In the genomic region with DNA sequence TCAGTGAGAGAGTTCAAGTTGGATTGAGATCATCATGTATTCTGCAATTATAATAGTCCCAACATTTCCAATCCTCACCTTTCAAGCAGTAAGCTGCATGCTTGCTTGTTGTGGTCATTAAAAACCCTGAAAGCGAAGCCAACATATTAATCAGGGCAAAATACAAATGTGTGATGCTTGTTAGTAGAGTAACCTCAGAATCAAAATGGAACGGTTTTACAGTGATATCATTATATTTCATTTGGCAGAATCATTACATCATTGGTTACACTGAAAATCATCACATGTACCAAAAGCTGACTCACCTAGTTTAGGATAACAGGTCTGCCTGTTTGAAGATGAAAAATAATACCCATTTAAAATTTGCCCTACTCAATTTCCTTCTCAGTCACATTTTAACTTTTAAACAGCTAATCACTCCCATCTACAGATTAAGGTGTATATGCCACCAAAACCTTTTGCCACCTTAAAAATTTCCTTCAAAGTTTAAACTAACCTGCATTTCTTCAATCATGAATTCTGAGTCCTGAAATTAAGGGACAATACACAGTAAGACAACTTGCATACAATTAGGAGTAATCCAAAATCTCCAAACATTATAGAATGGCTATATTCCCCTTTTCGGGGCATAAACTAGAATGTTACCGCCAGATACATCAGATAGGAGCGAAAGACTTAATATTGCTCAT, we compare ENCODE assay signal across 9 cellular contexts. TPM values are rescaled to one million over a fixed set of nuclear protein-coding genes. Genes with fewer than 3 reads are reported as not detected.
DNase-seq lines count a peak whose midpoint lies in the region; ATAC-seq and TF ChIP-seq lines count a peak whose summit lies in the region.
"Had no signal": no experiment of that assay in that cellular context is flagged by ENCODE, and none has a peak within 500 bp of the region (broad histone marks: within the 10 kb centered on the region; RNA-seq: fewer than 3 reads in every experiment).

No MANE protein-coding gene starts in this region.

- H3K4me1 Mint-ChIP-seq in activated CD4-positive, alpha-beta memory T cell treated with anti-CD3 and anti-CD28 coated beads, Interleukin-2, amount 10 ng/mL, durations not matched to agents 7 days and 5 days, result peaks cover 52% of the 10 kb centered on the region
- peaks cover 39 to 52% of the 10 kb centered on the region in 2 donors for H3K4me1 Mint-ChIP-seq in immature natural killer cell

- H3K27me3 ChIP-seq in BJ (ENCODE audit: control insufficient read depth, insufficient read depth, low read length), result no peaks in the 10 kb centered on the region
- no peaks in the 10 kb centered on the region for H3K27me3 ChIP-seq in upper lobe of left lung

- intact Hi-C loops in posterior cingulate gyrus (cut with DNase I), result no loop called here

- H3K27ac ChIP-seq in upper lobe of left lung, result no peak overlapping the region
- H3K27ac ChIP-seq: parathyroid adenoma had no signal

- POLR2A ChIA-PET in BJ (lab: Charles Lee), result interaction anchor here (0.6 kb wide), 2 partner anchors 28 to 626 kb away, joined by 3 to 4 read pairs; no protein-coding TSS in a partner anchor
- POLR2A ChIA-PET in activated CD4-positive, alpha-beta memory T cell treated with anti-CD3 and anti-CD28 coated beads, Interleukin-2, amount 10 ng/mL, durations not matched to agents 7 days and 5 days (lab: Charles Lee), result interaction anchor here (0.6 to 2.9 kb wide), 5 partner anchors 13 to 158 kb away, joined by 3 to 13 read pairs (median 11); partner anchors contain the start of genes CENPL, DARS2, KLHL20 and RC3H1

- H3K9me3 ChIP-seq in upper lobe of left lung, result no peaks in the 10 kb centered on the region

- H3K4me3 ChIP-seq in BJ (ENCODE audit: low read depth, low read length) (peak overlapping the region; percentile 1; the same call in 1 of the 2 replicates), HFF-Myc (replicated peaks; ENCODE audit: low read depth, low read length) (peak overlapping the region; percentile 84), upper lobe of left lung (peak overlapping the region in 1 of 4 donors; percentile 16)

- CTCF ChIA-PET in BJ (lab: Yijun Ruan, JAX), result interaction anchor here (1.2 kb wide), 1 partner anchor 12 kb away, joined by 4 read pairs; no protein-coding TSS in a partner anchor
- CTCF ChIA-PET in activated CD4-positive, alpha-beta memory T cell treated with anti-CD3 and anti-CD28 coated beads, Interleukin-2, amount 10 ng/mL, durations not matched to agents 7 days and 5 days (lab: Charles Lee), result interaction anchor here (1.0 to 2.5 kb wide), 4 partner anchors 39 to 434 kb away, joined by 3 to 10 read pairs (median 4); no protein-coding TSS in a partner anchor

- H3K36me3 ChIP-seq in BJ (ENCODE audit: control insufficient read depth, insufficient read depth, low read length) (peaks cover 8% of the 10 kb centered on the region), upper lobe of left lung (peaks cover 15 to 74% (median 29%) of the 10 kb centered on the region in 4 donors)

- H3K36me3 Mint-ChIP-seq in activated CD4-positive, alpha-beta memory T cell treated with anti-CD3 and anti-CD28 coated beads, Interleukin-2, amount 10 ng/mL, durations not matched to agents 7 days and 5 days (ENCODE audit: low read depth), result peaks cover 71% of the 10 kb centered on the region
- H3K36me3 Mint-ChIP-seq in immature natural killer cell, result peaks cover 14 to 37% (median 32%) of the 10 kb centered on the region in 3 donors

- peaks cover 20 to 33% (median 27%) of the 10 kb centered on the region in 4 donors for H3K4me1 ChIP-seq in upper lobe of left lung

- H3K27me3 Mint-ChIP-seq in activated CD4-positive, alpha-beta memory T cell treated with anti-CD3 and anti-CD28 coated beads, Interleukin-2, amount 10 ng/mL, durations not matched to agents 7 days and 5 days, result no peaks in the 10 kb centered on the region
- H3K27me3 Mint-ChIP-seq in immature natural killer cell (ENCODE audit: low read depth in 3 of 3), result peaks cover 7 to 20% (median 8%) of the 10 kb centered on the region in 3 donors

- H3K4me3 Mint-ChIP-seq in activated CD4-positive, alpha-beta memory T cell treated with anti-CD3 and anti-CD28 coated beads, Interleukin-2, amount 10 ng/mL, durations not matched to agents 7 days and 5 days, result peak overlapping the region; percentile 92
- H3K4me3 Mint-ChIP-seq in immature natural killer cell, result peak overlapping the region in 2 of 5 donors; percentile 6 to 68

- 86 to 91% methylated on average over 5 of the region's 5 CpGs for WGBS in upper lobe of left lung, 2 donors

- peak overlapping the region; percentile 97 for H3K27ac Mint-ChIP-seq in activated CD4-positive, alpha-beta memory T cell treated with anti-CD3 and anti-CD28 coated beads, Interleukin-2, amount 10 ng/mL, durations not matched to agents 7 days and 5 days
- H3K27ac Mint-ChIP-seq in immature natural killer cell, result peak overlapping the region; percentile 24 to 86 (median 41)

- TF ChIP-seq EP300 in upper lobe of left lung (IDR thresholded peaks at IDR 0.05), result no peak

- no peak for ATAC-seq in upper lobe of left lung (ENCODE audit: low FRiP score in 2 of 2)

- no peak for TF ChIP-seq CTCF in BJ (IDR thresholded peaks at IDR 0.05; ENCODE audit: insufficient read depth, low read depth, low read length)
- no peak for TF ChIP-seq CTCF in HFF-Myc (IDR thresholded peaks at IDR 0.05; ENCODE audit: low read depth, low read length, missing control alignments)
- TF ChIP-seq CTCF in upper lobe of left lung (IDR thresholded peaks at IDR 0.05), result no peak

- H3K9me3 Mint-ChIP-seq in activated CD4-positive, alpha-beta memory T cell treated with anti-CD3 and anti-CD28 coated beads, Interleukin-2, amount 10 ng/mL, durations not matched to agents 7 days and 5 days, result no peaks in the 10 kb centered on the region
- no peaks in the 10 kb centered on the region for H3K9me3 Mint-ChIP-seq in immature natural killer cell

- DNase-seq in BJ (ENCODE audit: low read depth) (no peak), HFF-Myc (ENCODE audit: extremely low read depth, low read depth) (no peak), immature natural killer cell (no peak), SW480 (ENCODE audit: low spot score) (no peak), upper lobe of left lung (no peak), posterior cingulate gyrus (no peak), NCI-H1105 treated with DMSO at 0.1 percent for 48 hours (lab: John Stamatoyannopoulos, UW) (no peak)
- DNase-seq in activated CD4-positive, alpha-beta memory T cell treated with anti-CD3 and anti-CD28 coated beads, Interleukin-2, amount 10 ng/mL, durations not matched to agents 7 days and 5 days, result no peak

- no peak for TF ChIP-seq POLR2A in upper lobe of left lung (IDR thresholded peaks at IDR 0.05)

RNA-seq across cellular contexts. Expression of gene GAS5, which starts 3.5 kb away (rescaled TPM):
- 839 and 1,190 TPM in 2 replicates for polyA plus RNA-seq in BJ (2011; rRNA removed)
- polyA minus RNA-seq in BJ (2011; rRNA and poly(A)+ RNA removed), result 170 and 256 TPM in 2 replicates
- 100 to 1,000 TPM; 379 to 394 TPM for total RNA-seq in activated CD4-positive, alpha-beta memory T cell treated with anti-CD3 and anti-CD28 coated beads, Interleukin-2, amount 10 ng/mL, durations not matched to agents 7 days and 5 days
- polyA plus RNA-seq in immature natural killer cell, result 100 to 1,000 TPM in 2 of 3 donors, 10 to 100 TPM in 1; 88.2 to 158 (median 153) TPM
- 100 to 1,000 TPM; 169 to 367 (median 271) TPM for total RNA-seq in upper lobe of left lung

RNA-seq across cellular contexts. Expression of gene ZBTB37, which starts 3.9 kb away (rescaled TPM):
- polyA plus RNA-seq in BJ (2011; rRNA removed) (1.8 and 2.1 TPM in 2 replicates), immature natural killer cell (1 to 10 TPM; 2.9 to 4.3 (median 3.1) TPM)
- 5.1 and 7.2 TPM in 2 replicates for polyA minus RNA-seq in BJ (2011; rRNA and poly(A)+ RNA removed)
- 10 to 100 TPM; 11.3 to 12.6 TPM for total RNA-seq in activated CD4-positive, alpha-beta memory T cell treated with anti-CD3 and anti-CD28 coated beads, Interleukin-2, amount 10 ng/mL, durations not matched to agents 7 days and 5 days
- 10 to 100 TPM in 4 of 6 donors, 1 to 10 TPM in 2; 5.3 to 17.8 (median 12.0) TPM for total RNA-seq in upper lobe of left lung

RNA-seq across cellular contexts. Expression of gene CENPL, which starts 39.6 kb away (rescaled TPM):
- polyA plus RNA-seq in BJ (2011; rRNA removed) (8.3 and 13.2 TPM in 2 replicates), immature natural killer cell (10 to 100 TPM in 1 of 3 donors, 1 to 10 TPM in 2; 7.1 to 10.5 (median 9.4) TPM)
- polyA minus RNA-seq in BJ (2011; rRNA and poly(A)+ RNA removed), result 7.0 and 7.7 TPM in 2 replicates
- total RNA-seq in activated CD4-positive, alpha-beta memory T cell treated with anti-CD3 and anti-CD28 coated beads, Interleukin-2, amount 10 ng/mL, durations not matched to agents 7 days and 5 days, result 10 to 100 TPM; 28.2 to 29.4 TPM
- total RNA-seq in upper lobe of left lung, result 1 to 10 TPM; 1.8 to 8.4 (median 4.4) TPM

RNA-seq across cellular contexts. Expression of gene DARS2, which starts 39.9 kb away (rescaled TPM):
- polyA plus RNA-seq in BJ (2011; rRNA removed) (15.8 and 24.3 TPM in 2 replicates), immature natural killer cell (10 to 100 TPM in 1 of 3 donors, 1 to 10 TPM in 2; 4.6 to 10.4 (median 9.1) TPM)
- polyA minus RNA-seq in BJ (2011; rRNA and poly(A)+ RNA removed), result 13.7 and 17.3 TPM in 2 replicates
- 10 to 100 TPM; 26.3 to 26.4 TPM for total RNA-seq in activated CD4-positive, alpha-beta memory T cell treated with anti-CD3 and anti-CD28 coated beads, Interleukin-2, amount 10 ng/mL, durations not matched to agents 7 days and 5 days
- total RNA-seq in upper lobe of left lung, result 10 to 100 TPM in 5 of 6 donors, 1 to 10 TPM in 1; 7.3 to 19.1 (median 12.5) TPM

RNA-seq across cellular contexts. Expression of gene SERPINC1, which starts 52.8 kb away (rescaled TPM):
- polyA plus RNA-seq in BJ (2011; rRNA removed) (0.05 and 0.16 TPM in 2 replicates), immature natural killer cell (under 1 TPM in 1 of 3 donors, not detected in 2; 0.62 TPM)
- polyA minus RNA-seq in BJ (2011; rRNA and poly(A)+ RNA removed), result 0.93 TPM in 1 of 2 replicates, not detected in the other
- total RNA-seq in activated CD4-positive, alpha-beta memory T cell treated with anti-CD3 and anti-CD28 coated beads, Interleukin-2, amount 10 ng/mL, durations not matched to agents 7 days and 5 days, result under 1 TPM in 1 of 2 experiments, not detected in 1; 0.23 TPM
- 1 to 10 TPM in 1 of 6 donors, under 1 TPM in 1, not detected in 4; 0.26 to 1.5 TPM for total RNA-seq in upper lobe of left lung
